In genomic region chr7:22241805-22242390, GRCh38 we compare ENCODE assay signal across 25 cellular contexts.
"Had no signal": no experiment of that assay in that cellular context is flagged by ENCODE, and none has a peak within 500 bp of the region (broad histone marks: within the 10 kb centered on the region; RNA-seq: fewer than 3 reads in every experiment).

No MANE protein-coding gene starts in this region.

- H3K36me3 ChIP-seq: gastrocnemius medialis, neutrophil, pancreas, upper lobe of right lung, uterus had no signal

- H3K27ac ChIP-seq: dorsolateral prefrontal cortex, gastrocnemius medialis, neutrophil, suprapubic skin, transverse colon, upper lobe of right lung, uterus had no signal

- H3K27me3 ChIP-seq: dorsolateral prefrontal cortex, gastrocnemius medialis, neutrophil, pancreas, suprapubic skin, transverse colon, upper lobe of right lung, uterus had no signal

- DNase-seq: dorsolateral prefrontal cortex; effector CD4-positive, alpha-beta T cell; foreskin fibroblast; gastrocnemius medialis; head of caudate nucleus; mammary epithelial cell; mesendoderm; midbrain; naive thymus-derived CD8-positive, alpha-beta T cell; pancreas; stimulated activated CD4-positive, alpha-beta T cell treated with anti-CD3 and anti-CD28 coated beads, Interleukin-12 subunit alpha, Interleukin-12 subunit beta, amount 100 ng/mL, for 4 hours; stimulated activated CD4-positive, alpha-beta T cell treated with anti-CD3 and anti-CD28 coated beads, Interleukin-1b, Interleukin-23, amount 100 ng/mL, for 48 hours; stimulated activated CD4-positive, alpha-beta T cell treated with anti-CD3 and anti-CD28 coated beads, Interleukin-4, amount 100 ng/mL, for 1 hour; stimulated activated CD8-positive, alpha-beta memory T cell treated with anti-CD3 and anti-CD28 coated beads, Interleukin-4, amount 100 ng/mL, for 48 hours; stimulated activated naive CD4-positive, alpha-beta T cell; stimulated activated naive CD8-positive, alpha-beta T cell treated with anti-CD3 and anti-CD28 coated beads, Interleukin-15, amount 100 ng/mL, for 72 hours; transverse colon; upper lobe of right lung; uterus had no signal

- ATAC-seq: gastrocnemius medialis; left lobe of liver; naive thymus-derived CD8-positive, alpha-beta T cell; sciatic nerve; stimulated activated naive CD8-positive, alpha-beta T cell treated with anti-CD3 and anti-CD28 coated beads, Interleukin-15, amount 100 ng/mL, for 72 hours; upper lobe of right lung had no signal

- FAIRE-seq: keratinocyte, pancreas had no signal

- H3K4me2 ChIP-seq: smooth muscle cell had no signal

- H3K9me3 ChIP-seq: gastrocnemius medialis, neutrophil, pancreas, upper lobe of right lung, uterus had no signal

- H3K4me1 ChIP-seq: suprapubic skin, upper lobe of right lung, uterus had no signal

- H3K4me3 ChIP-seq: dorsolateral prefrontal cortex, gastrocnemius medialis, pancreas, smooth muscle cell, suprapubic skin, transverse colon, upper lobe of right lung, uterus had no signal
